16 cellular contexts compared by ENCODE assay signal in genomic region chr4:43357252-43357974, GRCh38.
DNase-seq lines count a peak whose midpoint lies in the region.
"Had no signal": no experiment of that assay in that cellular context is flagged by ENCODE, and none has a peak within 500 bp of the region (broad histone marks: within the 10 kb centered on the region; RNA-seq: fewer than 3 reads in every experiment).

No MANE protein-coding gene starts in this region.

- in situ Hi-C loops in G401 (cut with HindIII; ENCODE audit: low sequenced_read_pairs), result no loop called here

- DNase-seq in G401 (ENCODE audit: low spot score), result peak; percentile 84
- DNase-seq in NCI-H1694 (lab: John Stamatoyannopoulos, UW), result peak; percentile 27
- peak; percentile 36 for DNase-seq in cerebellum (ENCODE audit: low spot score)
- DNase-seq in superior temporal gyrus (ENCODE audit: extremely low spot score), result peak; percentile 59
- no peak for DNase-seq in activated CD8-positive, alpha-beta memory T cell treated with anti-CD3 and anti-CD28 coated beads, Interleukin-2, amount 50 U/mL, for 48 hours
- no peak for DNase-seq in stimulated activated CD4-positive, alpha-beta T cell treated with anti-CD3 and anti-CD28 coated beads, Interleukin-4, amount 100 ng/mL, for 1 hour
- DNase-seq: ACHN; BE2C; CD4-positive, CD25-positive, alpha-beta regulatory T cell; CD8-positive, alpha-beta memory T cell; COR-L47; DMS 273 treated with DMSO at 0.1 percent for 48 hours; DMS53; DND-41; EL; H9 had no signal

Comparison
In these comparisons a context has a peak if more than half of its experiments do, and no peak if none do; other contexts are left out.
1. DNase-seq: peak in G401 (single experiment), NCI-H1694 (single experiment), cerebellum (single experiment) and superior temporal gyrus (single experiment); none in activated CD8-positive, alpha-beta memory T cell treated with anti-CD3 and anti-CD28 coated beads, Interleukin-2, amount 50 U/mL, for 48 hours (single experiment) and stimulated activated CD4-positive, alpha-beta T cell treated with anti-CD3 and anti-CD28 coated beads, Interleukin-4, amount 100 ng/mL, for 1 hour (single experiment).